ENCODE assay signal across 1 cellular context in the genomic region with DNA sequence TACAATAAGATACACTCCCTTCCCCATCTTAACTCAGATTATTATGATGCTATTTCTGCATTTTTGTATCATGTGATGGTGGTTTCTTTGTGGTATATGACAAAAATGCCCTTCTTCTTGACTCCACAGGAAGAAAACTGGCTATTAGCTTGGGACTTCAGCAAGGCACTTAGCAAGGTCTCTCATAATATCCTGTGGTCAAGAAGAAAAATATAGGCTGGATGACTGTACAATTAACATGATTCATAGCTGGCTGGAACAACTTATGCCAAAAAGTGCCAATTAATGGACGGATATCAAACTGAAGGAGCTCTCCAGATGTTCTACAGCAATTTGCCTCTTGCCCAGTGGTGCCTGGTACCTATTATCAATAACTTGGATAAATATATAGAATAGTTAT.
TF ChIP-seq lines count a peak whose summit lies in the region.

No MANE protein-coding gene starts in this region.

TF ChIP-seq in endothelial cell of umbilical vein, 7 proteins besides CTCF, POLR2A, EP300 and RAD21:
- TF ChIP-seq EZH2 (IDR thresholded peaks at IDR 0.05; ENCODE audit: borderline replicate concordance, low read depth, low read length, severe bottlenecking), result no peak
- TF ChIP-seq FOS (IDR thresholded peaks at IDR 0.05; ENCODE audit: borderline replicate concordance, insufficient read depth, low read length), result peak; percentile 65
